ENCODE assay signal across 1 cellular context in the genomic region with DNA sequence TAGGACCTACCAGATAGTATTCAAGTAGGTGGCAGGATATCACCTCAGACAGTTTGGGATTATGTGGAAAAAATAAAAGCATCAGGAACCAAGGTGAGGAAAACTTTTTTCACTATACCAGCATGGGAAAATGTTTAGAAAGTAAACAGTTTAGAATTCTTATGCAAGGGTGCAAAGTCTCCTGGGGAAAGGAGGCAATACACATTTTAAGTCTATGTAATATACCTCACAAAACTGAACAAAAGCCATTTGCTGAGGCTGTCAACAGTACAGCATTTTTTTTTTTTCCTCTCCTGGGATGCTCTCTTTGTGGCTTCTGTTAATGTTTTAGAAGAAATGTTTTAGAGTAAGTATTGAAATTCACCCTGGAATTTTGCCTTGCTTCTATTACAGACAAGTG.
A peak's percentile ranks its signal among the peaks of the same experiment; 100 is the strongest.
TF ChIP-seq lines count a peak whose summit lies in the region.

No MANE protein-coding gene starts in this region.

TF ChIP-seq in HepG2, 621 proteins besides CTCF, POLR2A, EP300 and RAD21 (continued from another document and continues in another):
- TF ChIP-seq, protein P1, sequence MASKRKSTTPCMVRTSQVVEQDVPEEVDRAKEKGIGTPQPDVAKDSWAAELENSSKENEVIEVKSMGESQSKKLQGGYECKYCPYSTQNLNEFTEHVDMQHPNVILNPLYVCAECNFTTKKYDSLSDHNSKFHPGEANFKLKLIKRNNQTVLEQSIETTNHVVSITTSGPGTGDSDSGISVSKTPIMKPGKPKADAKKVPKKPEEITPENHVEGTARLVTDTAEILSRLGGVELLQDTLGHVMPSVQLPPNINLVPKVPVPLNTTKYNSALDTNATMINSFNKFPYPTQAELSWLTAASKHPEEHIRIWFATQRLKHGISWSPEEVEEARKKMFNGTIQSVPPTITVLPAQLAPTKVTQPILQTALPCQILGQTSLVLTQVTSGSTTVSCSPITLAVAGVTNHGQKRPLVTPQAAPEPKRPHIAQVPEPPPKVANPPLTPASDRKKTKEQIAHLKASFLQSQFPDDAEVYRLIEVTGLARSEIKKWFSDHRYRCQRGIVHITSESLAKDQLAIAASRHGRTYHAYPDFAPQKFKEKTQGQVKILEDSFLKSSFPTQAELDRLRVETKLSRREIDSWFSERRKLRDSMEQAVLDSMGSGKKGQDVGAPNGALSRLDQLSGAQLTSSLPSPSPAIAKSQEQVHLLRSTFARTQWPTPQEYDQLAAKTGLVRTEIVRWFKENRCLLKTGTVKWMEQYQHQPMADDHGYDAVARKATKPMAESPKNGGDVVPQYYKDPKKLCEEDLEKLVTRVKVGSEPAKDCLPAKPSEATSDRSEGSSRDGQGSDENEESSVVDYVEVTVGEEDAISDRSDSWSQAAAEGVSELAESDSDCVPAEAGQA (IDR thresholded peaks at IDR 0.05; ENCODE audit: low read depth): no peak
- TF ChIP-seq, protein P1 (CRISPR knock-in tag; IDR thresholded peaks at IDR 0.05; ENCODE audit: borderline replicate concordance): no peak
- no peak for TF ChIP-seq MED13 (CRISPR knock-in tag; IDR thresholded peaks at IDR 0.05)
- TF ChIP-seq TARDBP (CRISPR knock-in tag; IDR thresholded peaks at IDR 0.05): no peak
- TF ChIP-seq, protein P2, sequence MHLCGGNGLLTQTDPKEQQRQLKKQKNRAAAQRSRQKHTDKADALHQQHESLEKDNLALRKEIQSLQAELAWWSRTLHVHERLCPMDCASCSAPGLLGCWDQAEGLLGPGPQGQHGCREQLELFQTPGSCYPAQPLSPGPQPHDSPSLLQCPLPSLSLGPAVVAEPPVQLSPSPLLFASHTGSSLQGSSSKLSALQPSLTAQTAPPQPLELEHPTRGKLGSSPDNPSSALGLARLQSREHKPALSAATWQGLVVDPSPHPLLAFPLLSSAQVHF (CRISPR knock-in tag; IDR thresholded peaks at IDR 0.05): no peak
- 0 out of 2 replicates have a peak, but pooled peaks have one; percentile 31 for TF ChIP-seq WIZ (CRISPR knock-in tag; IDR thresholded peaks at IDR 0.05)
- no peak for TF ChIP-seq NFRKB (IDR thresholded peaks at IDR 0.05)
- TF ChIP-seq ARID2 (CRISPR knock-in tag; IDR thresholded peaks at IDR 0.05; ENCODE audit: borderline replicate concordance): no peak
- no peak for TF ChIP-seq ZNF567 (CRISPR knock-in tag; IDR thresholded peaks at IDR 0.05; ENCODE audit: borderline replicate concordance)
- TF ChIP-seq, protein P3, sequence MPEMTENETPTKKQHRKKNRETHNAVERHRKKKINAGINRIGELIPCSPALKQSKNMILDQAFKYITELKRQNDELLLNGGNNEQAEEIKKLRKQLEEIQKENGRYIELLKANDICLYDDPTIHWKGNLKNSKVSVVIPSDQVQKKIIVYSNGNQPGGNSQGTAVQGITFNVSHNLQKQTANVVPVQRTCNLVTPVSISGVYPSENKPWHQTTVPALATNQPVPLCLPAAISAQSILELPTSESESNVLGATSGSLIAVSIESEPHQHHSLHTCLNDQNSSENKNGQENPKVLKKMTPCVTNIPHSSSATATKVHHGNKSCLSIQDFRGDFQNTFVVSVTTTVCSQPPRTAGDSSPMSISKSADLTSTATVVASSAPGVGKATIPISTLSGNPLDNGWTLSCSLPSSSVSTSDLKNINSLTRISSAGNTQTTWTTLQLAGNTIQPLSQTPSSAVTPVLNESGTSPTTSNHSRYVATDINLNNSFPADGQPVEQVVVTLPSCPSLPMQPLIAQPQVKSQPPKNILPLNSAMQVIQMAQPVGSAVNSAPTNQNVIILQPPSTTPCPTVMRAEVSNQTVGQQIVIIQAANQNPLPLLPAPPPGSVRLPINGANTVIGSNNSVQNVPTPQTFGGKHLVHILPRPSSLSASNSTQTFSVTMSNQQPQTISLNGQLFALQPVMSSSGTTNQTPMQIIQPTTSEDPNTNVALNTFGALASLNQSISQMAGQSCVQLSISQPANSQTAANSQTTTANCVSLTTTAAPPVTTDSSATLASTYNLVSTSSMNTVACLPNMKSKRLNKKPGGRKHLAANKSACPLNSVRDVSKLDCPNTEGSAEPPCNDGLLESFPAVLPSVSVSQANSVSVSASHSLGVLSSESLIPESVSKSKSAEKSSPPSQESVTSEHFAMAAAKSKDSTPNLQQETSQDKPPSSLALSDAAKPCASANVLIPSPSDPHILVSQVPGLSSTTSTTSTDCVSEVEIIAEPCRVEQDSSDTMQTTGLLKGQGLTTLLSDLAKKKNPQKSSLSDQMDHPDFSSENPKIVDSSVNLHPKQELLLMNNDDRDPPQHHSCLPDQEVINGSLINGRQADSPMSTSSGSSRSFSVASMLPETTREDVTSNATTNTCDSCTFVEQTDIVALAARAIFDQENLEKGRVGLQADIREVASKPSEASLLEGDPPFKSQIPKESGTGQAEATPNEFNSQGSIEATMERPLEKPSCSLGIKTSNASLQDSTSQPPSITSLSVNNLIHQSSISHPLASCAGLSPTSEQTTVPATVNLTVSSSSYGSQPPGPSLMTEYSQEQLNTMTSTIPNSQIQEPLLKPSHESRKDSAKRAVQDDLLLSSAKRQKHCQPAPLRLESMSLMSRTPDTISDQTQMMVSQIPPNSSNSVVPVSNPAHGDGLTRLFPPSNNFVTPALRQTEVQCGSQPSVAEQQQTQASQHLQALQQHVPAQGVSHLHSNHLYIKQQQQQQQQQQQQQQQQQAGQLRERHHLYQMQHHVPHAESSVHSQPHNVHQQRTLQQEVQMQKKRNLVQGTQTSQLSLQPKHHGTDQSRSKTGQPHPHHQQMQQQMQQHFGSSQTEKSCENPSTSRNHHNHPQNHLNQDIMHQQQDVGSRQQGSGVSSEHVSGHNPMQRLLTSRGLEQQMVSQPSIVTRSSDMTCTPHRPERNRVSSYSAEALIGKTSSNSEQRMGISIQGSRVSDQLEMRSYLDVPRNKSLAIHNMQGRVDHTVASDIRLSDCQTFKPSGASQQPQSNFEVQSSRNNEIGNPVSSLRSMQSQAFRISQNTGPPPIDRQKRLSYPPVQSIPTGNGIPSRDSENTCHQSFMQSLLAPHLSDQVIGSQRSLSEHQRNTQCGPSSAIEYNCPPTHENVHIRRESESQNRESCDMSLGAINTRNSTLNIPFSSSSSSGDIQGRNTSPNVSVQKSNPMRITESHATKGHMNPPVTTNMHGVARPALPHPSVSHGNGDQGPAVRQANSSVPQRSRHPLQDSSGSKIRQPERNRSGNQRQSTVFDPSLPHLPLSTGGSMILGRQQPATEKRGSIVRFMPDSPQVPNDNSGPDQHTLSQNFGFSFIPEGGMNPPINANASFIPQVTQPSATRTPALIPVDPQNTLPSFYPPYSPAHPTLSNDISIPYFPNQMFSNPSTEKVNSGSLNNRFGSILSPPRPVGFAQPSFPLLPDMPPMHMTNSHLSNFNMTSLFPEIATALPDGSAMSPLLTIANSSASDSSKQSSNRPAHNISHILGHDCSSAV (CRISPR knock-in tag; IDR thresholded peaks at IDR 0.05; ENCODE audit: borderline replicate concordance): no peak
- TF ChIP-seq, protein P4, sequence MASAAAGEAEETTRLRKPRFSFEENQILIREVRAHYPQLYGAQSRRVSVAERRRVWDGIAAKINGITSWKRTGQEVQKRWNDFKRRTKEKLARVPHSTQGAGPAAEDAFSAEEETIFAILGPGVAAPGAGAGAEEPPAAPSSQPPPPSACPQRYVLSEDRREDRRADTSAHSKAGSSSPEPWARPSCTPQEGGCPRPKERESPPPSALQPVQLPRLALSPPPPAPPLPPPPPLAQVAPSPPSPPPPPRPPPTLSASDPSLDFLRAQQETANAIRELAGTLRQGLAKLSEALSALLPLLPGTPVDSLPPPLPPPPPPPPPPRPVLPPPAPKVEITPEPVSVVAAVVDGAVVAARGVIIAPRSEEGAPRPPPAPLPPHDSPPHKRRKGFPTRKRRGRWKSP (CRISPR knock-in tag; IDR thresholded peaks at IDR 0.05): no peak
- TF ChIP-seq, protein P5, sequence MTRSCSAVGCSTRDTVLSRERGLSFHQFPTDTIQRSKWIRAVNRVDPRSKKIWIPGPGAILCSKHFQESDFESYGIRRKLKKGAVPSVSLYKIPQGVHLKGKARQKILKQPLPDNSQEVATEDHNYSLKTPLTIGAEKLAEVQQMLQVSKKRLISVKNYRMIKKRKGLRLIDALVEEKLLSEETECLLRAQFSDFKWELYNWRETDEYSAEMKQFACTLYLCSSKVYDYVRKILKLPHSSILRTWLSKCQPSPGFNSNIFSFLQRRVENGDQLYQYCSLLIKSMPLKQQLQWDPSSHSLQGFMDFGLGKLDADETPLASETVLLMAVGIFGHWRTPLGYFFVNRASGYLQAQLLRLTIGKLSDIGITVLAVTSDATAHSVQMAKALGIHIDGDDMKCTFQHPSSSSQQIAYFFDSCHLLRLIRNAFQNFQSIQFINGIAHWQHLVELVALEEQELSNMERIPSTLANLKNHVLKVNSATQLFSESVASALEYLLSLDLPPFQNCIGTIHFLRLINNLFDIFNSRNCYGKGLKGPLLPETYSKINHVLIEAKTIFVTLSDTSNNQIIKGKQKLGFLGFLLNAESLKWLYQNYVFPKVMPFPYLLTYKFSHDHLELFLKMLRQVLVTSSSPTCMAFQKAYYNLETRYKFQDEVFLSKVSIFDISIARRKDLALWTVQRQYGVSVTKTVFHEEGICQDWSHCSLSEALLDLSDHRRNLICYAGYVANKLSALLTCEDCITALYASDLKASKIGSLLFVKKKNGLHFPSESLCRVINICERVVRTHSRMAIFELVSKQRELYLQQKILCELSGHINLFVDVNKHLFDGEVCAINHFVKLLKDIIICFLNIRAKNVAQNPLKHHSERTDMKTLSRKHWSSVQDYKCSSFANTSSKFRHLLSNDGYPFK (CRISPR knock-in tag; IDR thresholded peaks at IDR 0.05; ENCODE audit: borderline replicate concordance): no peak
- TF ChIP-seq, protein P6, sequence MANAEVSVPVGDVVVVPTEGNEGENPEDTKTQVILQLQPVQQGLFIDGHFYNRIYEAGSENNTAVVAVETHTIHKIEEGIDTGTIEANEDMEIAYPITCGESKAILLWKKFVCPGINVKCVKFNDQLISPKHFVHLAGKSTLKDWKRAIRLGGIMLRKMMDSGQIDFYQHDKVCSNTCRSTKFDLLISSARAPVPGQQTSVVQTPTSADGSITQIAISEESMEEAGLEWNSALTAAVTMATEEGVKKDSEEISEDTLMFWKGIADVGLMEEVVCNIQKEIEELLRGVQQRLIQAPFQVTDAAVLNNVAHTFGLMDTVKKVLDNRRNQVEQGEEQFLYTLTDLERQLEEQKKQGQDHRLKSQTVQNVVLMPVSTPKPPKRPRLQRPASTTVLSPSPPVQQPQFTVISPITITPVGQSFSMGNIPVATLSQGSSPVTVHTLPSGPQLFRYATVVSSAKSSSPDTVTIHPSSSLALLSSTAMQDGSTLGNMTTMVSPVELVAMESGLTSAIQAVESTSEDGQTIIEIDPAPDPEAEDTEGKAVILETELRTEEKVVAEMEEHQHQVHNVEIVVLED (CRISPR knock-in tag; IDR thresholded peaks at IDR 0.05; ENCODE audit: borderline replicate concordance): no peak
- TF ChIP-seq NONO (IDR thresholded peaks at IDR 0.05): no peak
- 0 out of 2 replicates have a peak, but pooled peaks have one; percentile 39 for TF ChIP-seq NONO (CRISPR knock-in tag; conservative IDR thresholded peaks at IDR 0.05)
- TF ChIP-seq MTF2 (CRISPR knock-in tag; IDR thresholded peaks at IDR 0.05; ENCODE audit: borderline replicate concordance): no peak
- TF ChIP-seq NFKB2 (CRISPR knock-in tag; IDR thresholded peaks at IDR 0.05; ENCODE audit: borderline replicate concordance): no peak
- no peak for TF ChIP-seq FOXP1 (IDR thresholded peaks at IDR 0.05)
- peak; percentile 88 for TF ChIP-seq FOXP1 (CRISPR knock-in tag; IDR thresholded peaks at IDR 0.05)
- TF ChIP-seq RARA (CRISPR knock-in tag; IDR thresholded peaks at IDR 0.05): peak; percentile 57
- TF ChIP-seq EZH2 (conservative IDR thresholded peaks at IDR 0.05; ENCODE audit: low read depth, low read length): no peak
- TF ChIP-seq SMAD3 (CRISPR knock-in tag; IDR thresholded peaks at IDR 0.05): 0 out of 2 replicates have a peak, but pooled peaks have one; percentile 42
- no peak for TF ChIP-seq PCBP1 (IDR thresholded peaks at IDR 0.05; ENCODE audit: borderline replicate concordance, low read depth, low read length)
- no peak for TF ChIP-seq IKZF1 (IDR thresholded peaks at IDR 0.05)
- TF ChIP-seq ELF1 (CRISPR knock-in tag; IDR thresholded peaks at IDR 0.05): no peak
- no peak for TF ChIP-seq SAFB2 (CRISPR knock-in tag; IDR thresholded peaks at IDR 0.05; ENCODE audit: borderline replicate concordance, low read depth)
- TF ChIP-seq, protein P7, sequence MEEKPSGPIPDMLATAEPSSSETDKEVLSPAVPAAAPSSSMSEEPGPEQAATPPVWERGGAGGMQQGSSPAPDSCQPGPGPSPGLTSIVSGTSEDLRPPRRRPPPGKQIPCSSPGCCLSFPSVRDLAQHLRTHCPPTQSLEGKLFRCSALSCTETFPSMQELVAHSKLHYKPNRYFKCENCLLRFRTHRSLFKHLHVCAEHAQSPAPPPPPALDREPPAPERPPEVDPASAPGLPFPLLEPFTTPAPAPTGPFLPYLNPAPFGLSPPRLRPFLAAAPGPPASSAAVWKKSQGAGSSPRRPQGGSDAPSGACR (CRISPR knock-in tag; IDR thresholded peaks at IDR 0.05): peak; percentile 64; the same call in 1 of the 2 replicates
- TF ChIP-seq NPAS2 (CRISPR knock-in tag; IDR thresholded peaks at IDR 0.05; ENCODE audit: borderline replicate concordance): no peak
- TF ChIP-seq SNAI1 (CRISPR knock-in tag; IDR thresholded peaks at IDR 0.05; ENCODE audit: borderline replicate concordance): no peak
- TF ChIP-seq ZNF75D (CRISPR knock-in tag; IDR thresholded peaks at IDR 0.05; ENCODE audit: borderline replicate concordance): no peak
- TF ChIP-seq CEBPG (CRISPR knock-in tag; IDR thresholded peaks at IDR 0.05): peak; percentile 83
- no peak for TF ChIP-seq ZFAT (CRISPR knock-in tag; conservative IDR thresholded peaks at IDR 0.05)
- TF ChIP-seq FOXO1 (CRISPR knock-in tag; IDR thresholded peaks at IDR 0.05): peak; percentile 61; the same call in 1 of the 2 replicates
- no peak for TF ChIP-seq MTA1 (CRISPR knock-in tag; IDR thresholded peaks at IDR 0.05; ENCODE audit: borderline replicate concordance)
- TF ChIP-seq ERF (CRISPR knock-in tag; IDR thresholded peaks at IDR 0.05): peak; percentile 40; the same call in 1 of the 2 replicates
- TF ChIP-seq KLF6 (CRISPR knock-in tag; IDR thresholded peaks at IDR 0.05): peak; percentile 78
- TF ChIP-seq STAT5B (CRISPR knock-in tag; IDR thresholded peaks at IDR 0.05): no peak
- TF ChIP-seq ZNF652 (CRISPR knock-in tag; IDR thresholded peaks at IDR 0.05; ENCODE audit: borderline replicate concordance, low read depth): no peak
- TF ChIP-seq GATAD1 (CRISPR knock-in tag; IDR thresholded peaks at IDR 0.05): no peak; the same call in 1 of the 2 replicates
- peak; percentile 51 for TF ChIP-seq SAP130 (CRISPR knock-in tag; IDR thresholded peaks at IDR 0.05; ENCODE audit: low read depth)
- no peak for TF ChIP-seq PTBP1 (IDR thresholded peaks at IDR 0.05; ENCODE audit: low read depth, low read length, poor library complexity, severe bottlenecking)
- no peak for TF ChIP-seq SNRNP70 (IDR thresholded peaks at IDR 0.05; ENCODE audit: low read depth, low read length)
